20 cellular contexts compared by ENCODE assay signal in genomic region chr6:155958550-155958949, GRCh38.
"Had no signal": no experiment of that assay in that cellular context is flagged by ENCODE, and none has a peak within 500 bp of the region (broad histone marks: within the 10 kb centered on the region; RNA-seq: fewer than 3 reads in every experiment).

No MANE protein-coding gene starts in this region.

- H3K36me3 ChIP-seq: brain microvascular endothelial cell, suprapubic skin had no signal

- ATAC-seq: activated naive CD8-positive, alpha-beta T cell treated with anti-CD3 and anti-CD28 coated beads, Interleukin-2, amount 50 U/mL, for 24 hours; left lobe of liver had no signal

- H3K9me3 ChIP-seq: suprapubic skin had no signal

- H3K27me3 ChIP-seq: brain microvascular endothelial cell, suprapubic skin had no signal

- DNase-seq: activated B cell treated with CpG ODN at 0.5 μM for 24 hours; activated CD4-positive, alpha-beta memory T cell treated with anti-CD3 and anti-CD28 coated beads, Interleukin-2, amount 10 ng/mL, durations not matched to agents 7 days and 5 days; activated CD4-positive, alpha-beta T cell treated with anti-CD3 and anti-CD28 coated beads for 4 hours; activated naive CD4-positive, alpha-beta T cell treated with anti-CD3 and anti-CD28 coated beads, Interleukin-2, amount 10 ng/mL, durations not matched to agents 7 days and 5 days; activated naive CD8-positive, alpha-beta T cell treated with anti-CD3 and anti-CD28 coated beads, Interleukin-2, amount 50 U/mL, for 24 hours; activated T-cell treated with anti-CD3 and anti-CD28 coated beads, Interleukin-2, amount 50 U/mL, for 1 hour; anterior cingulate cortex; brain microvascular endothelial cell; central memory CD4-positive, alpha-beta T cell; endodermal cell; foreskin melanocyte; glutamatergic neuron; hypothalamus; islet precursor cell; occipital lobe; stimulated activated CD4-positive, alpha-beta T cell treated with anti-CD3 and anti-CD28 coated beads, Interleukin-2, amount 100 ng/mL, for 24 hours; T-helper 9 cell had no signal

- H3K4me3 ChIP-seq: lung, suprapubic skin had no signal

- H3K27ac ChIP-seq: brain microvascular endothelial cell, suprapubic skin had no signal

- H3K4me1 ChIP-seq: suprapubic skin had no signal
